8 cellular contexts compared by ENCODE assay signal in genomic region chr5:32942225-32942989, GRCh38.
DNase-seq lines count a peak whose midpoint lies in the region; ATAC-seq and TF ChIP-seq lines count a peak whose summit lies in the region.

No MANE protein-coding gene starts in this region.

- no peaks in the 10 kb centered on the region for H3K9me3 Mint-ChIP-seq in neural progenitor cell

- TF ChIP-seq CTCF in GM12865 (IDR thresholded peaks at IDR 0.05; ENCODE audit: insufficient read depth, low read depth, low read length, missing control alignments) (peak; percentile 56), neural progenitor cell (IDR thresholded peaks at IDR 0.05) (peak; percentile 51), suprapubic skin (IDR thresholded peaks at IDR 0.05) (no peak)

- H3K4me1 Mint-ChIP-seq in neural progenitor cell = no peaks in the 10 kb centered on the region

- no peak overlapping the region for H2AFZ ChIP-seq in neural progenitor cell (replicated peaks)

- no peaks in the 10 kb centered on the region for H3K27me3 Mint-ChIP-seq in neural progenitor cell (ENCODE audit: insufficient read depth, low read depth)

- H3K4me3 ChIP-seq in GM12865 (ENCODE audit: low read depth, low read length) (no peak overlapping the region), neural progenitor cell (no peak overlapping the region), suprapubic skin (no peak overlapping the region)

- no peaks in the 10 kb centered on the region for H3K36me3 Mint-ChIP-seq in neural progenitor cell

- no peak overlapping the region for H3K27ac Mint-ChIP-seq in neural progenitor cell

- DNase-seq in GM12865 (ENCODE audit: low read depth) (peak; percentile 66), KG1 (lab: John Stamatoyannopoulos, UW) (peak; percentile 43), amniotic epithelial cell (ENCODE audit: low read depth) (peak; percentile 39), neural progenitor cell (ENCODE audit: low spot score) (peak; percentile 44), occipital lobe (lab: John Stamatoyannopoulos, UW) (no peak), suprapubic skin (ENCODE audit: low spot score in 2 of 2) (no peak)
- DNase-seq in stimulated activated CD4-positive, alpha-beta T cell treated with anti-CD3 and anti-CD28 coated beads, Interleukin-4, amount 100 ng/mL, for 1 hour = no peak

- ATAC-seq in GM21515 (IDR thresholded peaks at IDR 0.05; ENCODE audit: unreplicated experiment) = peak; percentile 83

- no peak overlapping the region for H3K4me2 ChIP-seq in neural progenitor cell

- H3K27me3 ChIP-seq in neural progenitor cell (no peaks in the 10 kb centered on the region), suprapubic skin (no peaks in the 10 kb centered on the region)

- TF ChIP-seq EP300 in suprapubic skin (IDR thresholded peaks at IDR 0.05) = no peak

- H3K27ac ChIP-seq in neural progenitor cell (no peak overlapping the region), suprapubic skin (no peak overlapping the region)

- H3K36me3 ChIP-seq in neural progenitor cell (no peaks in the 10 kb centered on the region), suprapubic skin (no peaks in the 10 kb centered on the region)

- H4K20me1 ChIP-seq in neural progenitor cell (ENCODE audit: low read depth) = no peaks in the 10 kb centered on the region

- H3K4me3 Mint-ChIP-seq in neural progenitor cell = no peak overlapping the region

- no peaks in the 10 kb centered on the region for H3F3A ChIP-seq in neural progenitor cell (ENCODE audit: low read depth)

- no peak for TF ChIP-seq POLR2A in suprapubic skin (IDR thresholded peaks at IDR 0.05)

- no peaks in the 10 kb centered on the region for H3K79me2 ChIP-seq in neural progenitor cell (ENCODE audit: low read depth)

- no peaks in the 10 kb centered on the region for H3K9me3 ChIP-seq in neural progenitor cell (ENCODE audit: low read depth)
- no peaks in the 10 kb centered on the region for H3K9me3 ChIP-seq in suprapubic skin

- H3K9ac ChIP-seq in neural progenitor cell = no peak overlapping the region

- H3K4me1 ChIP-seq in neural progenitor cell = no peaks in the 10 kb centered on the region
- no peaks in the 10 kb centered on the region for H3K4me1 ChIP-seq in suprapubic skin

- 85% methylated on average over 6 of the region's 6 CpGs for WGBS in suprapubic skin

Comparison
In these comparisons a context has a peak if more than half of its experiments do, and no peak if none do; other contexts are left out.
1. DNase-seq: peak in GM12865 (single experiment), KG1 (single experiment), amniotic epithelial cell (single experiment) and neural progenitor cell (single experiment); none in occipital lobe (single experiment), suprapubic skin (0 of 2) and stimulated activated CD4-positive, alpha-beta T cell treated with anti-CD3 and anti-CD28 coated beads, Interleukin-4, amount 100 ng/mL, for 1 hour (single experiment).
2. CTCF ChIP-seq: peak in GM12865 (single experiment) and neural progenitor cell (single experiment); none in suprapubic skin (0 of 2).